In the genomic region with DNA sequence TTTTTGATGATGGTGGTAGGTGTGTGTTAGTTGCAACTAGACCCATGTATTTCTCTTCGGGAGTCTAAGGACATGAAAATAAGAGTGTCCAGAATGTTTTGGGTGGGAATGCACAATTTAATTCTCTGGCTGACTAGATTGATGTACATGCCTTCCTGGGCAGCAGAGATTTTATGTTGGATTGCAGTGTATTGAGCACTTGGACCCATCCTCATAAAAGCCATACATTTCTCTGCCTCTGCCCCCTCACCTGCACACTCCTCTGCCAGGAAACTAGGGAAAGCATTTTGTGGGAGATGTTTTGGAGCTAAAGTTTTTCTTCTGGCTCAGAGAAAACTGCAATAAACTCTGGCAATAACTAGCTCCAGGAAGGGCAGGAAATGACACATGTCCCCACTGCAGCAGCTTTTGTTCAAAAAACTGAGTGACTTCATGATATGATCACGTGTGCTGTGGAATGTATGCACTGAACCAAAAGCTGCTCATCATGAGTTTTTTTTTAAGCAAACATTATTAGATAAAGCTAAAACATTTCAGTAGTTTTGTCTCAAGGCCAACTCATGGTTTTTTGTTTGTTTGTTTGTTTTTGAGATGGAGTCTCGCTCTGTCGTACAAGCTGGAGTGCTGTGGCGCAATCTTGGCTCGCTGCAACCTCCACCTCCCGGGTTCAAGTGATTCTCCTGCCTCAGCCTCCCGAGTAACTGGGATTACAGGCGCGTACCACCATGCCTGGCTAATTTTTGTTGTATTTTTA, we compare ENCODE assay signal across 6 cellular contexts. TPM values are rescaled to one million over a fixed set of nuclear protein-coding genes. Genes with fewer than 3 reads are reported as not detected.
DNase-seq lines count a peak whose midpoint lies in the region; ATAC-seq, FAIRE-seq and TF ChIP-seq lines count a peak whose summit lies in the region.

No MANE protein-coding gene starts in this region.

- WGBS in mammary epithelial cell (ENCODE audit: low coverage, missing lambda C conversion rate): 70% methylated on average over 10 of the region's 10 CpGs
- 54 to 60% methylated on average over 10 of the region's 10 CpGs for WGBS in pancreas, 2 donors

- H3K36me3 ChIP-seq in mammary epithelial cell (ENCODE audit: insufficient read depth, low read length) (peaks cover 8% of the 10 kb centered on the region), pancreas (peaks cover 0 to under 1% (median 0%) of the 10 kb centered on the region in 3 donors)

- TF ChIP-seq CTCF in mammary epithelial cell (conservative IDR thresholded peaks at IDR 0.05 in 1 of 2, IDR thresholded peaks at IDR 0.05 in 1 of 2; ENCODE audit: extremely low read depth in 1 of 2, insufficient read depth in 1 of 2, low read depth in 1 of 2, low read length in 2 of 2) (no peak), pancreas (IDR thresholded peaks at IDR 0.05) (no peak)

- peak in 3 of 4 donors; percentile 71 to 83 (median 74) for ATAC-seq in pancreas
- ATAC-seq in GM19463 (IDR thresholded peaks at IDR 0.05; ENCODE audit: unreplicated experiment): no peak

- H3K4me3 ChIP-seq in mammary epithelial cell (replicated peaks in 1 of 3; ENCODE audit: insufficient read depth in 1 of 3, low read depth in 2 of 3, low read length in 3 of 3) (no peak overlapping the region), pancreas (no peak overlapping the region)

- H3K4me1 ChIP-seq in mammary epithelial cell (ENCODE audit: insufficient read depth, low read length) (peaks cover 20% of the 10 kb centered on the region), pancreas (peaks cover 0 to 5% (median 3%) of the 10 kb centered on the region in 3 donors)

- H3K9me3 ChIP-seq in mammary epithelial cell (replicated peaks; ENCODE audit: insufficient read depth, low read length) (no peaks in the 10 kb centered on the region), pancreas (no peaks in the 10 kb centered on the region)

- intact Hi-C loops in mammary epithelial cell (cut with micrococcal nuclease): loop anchor here (1.0 kb wide), 1 partner anchor 34 kb away; a partner anchor contains a TSS
- intact Hi-C loops in pancreas (cut with DNase I): no loop called here

- dilution Hi-C loops in mammary epithelial cell (cut with HindIII; ENCODE audit: low sequenced_read_pairs): no loop called here

- no peaks in the 10 kb centered on the region for H4K20me1 ChIP-seq in mammary epithelial cell (ENCODE audit: insufficient read depth, low read length)

- H3K79me2 ChIP-seq in mammary epithelial cell (ENCODE audit: insufficient read depth, low read length): no peaks in the 10 kb centered on the region

- TSS peak; percentile 87 for BruUV-seq in mammary epithelial cell (replicated peaks; lab: Mats Ljungman, UMichigan)

- H3K27me3 ChIP-seq in mammary epithelial cell (ENCODE audit: insufficient read depth, low read length) (no peaks in the 10 kb centered on the region), pancreas (no peaks in the 10 kb centered on the region)

- CTCF ChIA-PET in mammary epithelial cell (lab: Charles Lee; ENCODE audit: low non-redundant PET): no interaction called here

- H3K9ac ChIP-seq in mammary epithelial cell (ENCODE audit: insufficient read depth, low read length): peak overlapping the region; percentile 3

- peak overlapping the region; percentile 60 for H3K4me2 ChIP-seq in mammary epithelial cell (ENCODE audit: insufficient read depth, low read depth, low read length)

- peak overlapping the region; percentile 48 for H2AFZ ChIP-seq in mammary epithelial cell (ENCODE audit: low read depth, low read length)

- peak; percentile 49 for DNase-seq in LoVo (ENCODE audit: low spot score)
- peak; percentile 75 for DNase-seq in mammary epithelial cell
- no peak for DNase-seq in pancreas
- no peak for DNase-seq in OCI-M2 (lab: John Stamatoyannopoulos, UW; ENCODE audit: unreplicated experiment)
- DNase-seq in effector CD8-positive, alpha-beta T cell (lab: John Stamatoyannopoulos, UW): no peak

- no peak for FAIRE-seq in pancreas (lab: Jason Lieb, UNC)

- in situ Hi-C loops in mammary epithelial cell (cut with MboI; ENCODE audit: low sequenced_read_pairs in 2 of 2): no loop called here

- H3K27ac ChIP-seq in mammary epithelial cell (ENCODE audit: insufficient read depth, low read depth, low read length) (peak overlapping the region; percentile 63), pancreas (peak overlapping the region in 3 of 4 donors; percentile 12 to 74 (median 50))

RNA-seq across cellular contexts. Expression of a gene that starts 17.6 kb away (rescaled TPM):
- 10 to 100 TPM; 23.5 to 31.3 TPM for total RNA-seq in mammary epithelial cell
- polyA plus RNA-seq in mammary epithelial cell: 22.1 TPM
- polyA minus RNA-seq in mammary epithelial cell: 30.6 TPM
- 10 to 100 TPM in 3 of 6 donors, 1 to 10 TPM in 3; 5.7 to 15.1 (median 9.2) TPM for total RNA-seq in pancreas
- polyA plus RNA-seq in pancreas: 1 to 10 TPM; 4.2 to 7.7 TPM

RNA-seq across cellular contexts. Expression of a gene that starts 34.2 kb away (rescaled TPM):
- total RNA-seq in mammary epithelial cell (under 1 TPM; 0.12 to 0.33 TPM), pancreas (1 to 10 TPM in 4 of 6 donors, under 1 TPM in 2; 0.83 to 5.1 (median 1.5) TPM)
- polyA plus RNA-seq in mammary epithelial cell (0.11 TPM), pancreas (1 to 10 TPM in 1 of 2 donors, under 1 TPM in 1; 0.46 to 5.8 TPM)
- not detected for polyA minus RNA-seq in mammary epithelial cell

RNA-seq across cellular contexts. Expression of a gene that starts 36.6 kb away (rescaled TPM):
- total RNA-seq in mammary epithelial cell (10 to 100 TPM; 29.8 to 39.6 TPM), pancreas (10 to 100 TPM; 18.5 to 30.5 (median 22.5) TPM)
- polyA plus RNA-seq in mammary epithelial cell (14.7 TPM), pancreas (10 to 100 TPM; 31.2 to 32.3 TPM)
- polyA minus RNA-seq in mammary epithelial cell: 53.2 TPM

RNA-seq across cellular contexts. Expression of a gene that starts 40.6 kb away (rescaled TPM):
- total RNA-seq in mammary epithelial cell: 10 to 100 TPM; 35.3 to 56.5 TPM
- polyA plus RNA-seq in mammary epithelial cell: 28.9 TPM
- polyA minus RNA-seq in mammary epithelial cell: 41.3 TPM
- 10 to 100 TPM; 11.9 to 24.3 (median 15.5) TPM for total RNA-seq in pancreas
- polyA plus RNA-seq in pancreas: 10 to 100 TPM; 29.3 to 32.8 TPM

RNA-seq across cellular contexts. Expression of a gene that starts 47.9 kb away (rescaled TPM):
- not detected for total RNA-seq in mammary epithelial cell
- 0.07 TPM for polyA plus RNA-seq in mammary epithelial cell
- polyA minus RNA-seq in mammary epithelial cell: not detected
- total RNA-seq in pancreas: under 1 TPM in 1 of 6 donors, not detected in 5; 0.12 TPM
- polyA plus RNA-seq in pancreas: under 1 TPM in 1 of 2 donors, not detected in 1; 0.19 TPM

Comparison
In these comparisons a context has a peak if more than half of its experiments do, and no peak if none do; other contexts are left out.
1. DNase-seq: peak in LoVo (single experiment) and mammary epithelial cell (single experiment); none in pancreas (0 of 6), OCI-M2 (single experiment) and effector CD8-positive, alpha-beta T cell (single experiment).